8 cellular contexts compared by ENCODE assay signal in the genomic region with DNA sequence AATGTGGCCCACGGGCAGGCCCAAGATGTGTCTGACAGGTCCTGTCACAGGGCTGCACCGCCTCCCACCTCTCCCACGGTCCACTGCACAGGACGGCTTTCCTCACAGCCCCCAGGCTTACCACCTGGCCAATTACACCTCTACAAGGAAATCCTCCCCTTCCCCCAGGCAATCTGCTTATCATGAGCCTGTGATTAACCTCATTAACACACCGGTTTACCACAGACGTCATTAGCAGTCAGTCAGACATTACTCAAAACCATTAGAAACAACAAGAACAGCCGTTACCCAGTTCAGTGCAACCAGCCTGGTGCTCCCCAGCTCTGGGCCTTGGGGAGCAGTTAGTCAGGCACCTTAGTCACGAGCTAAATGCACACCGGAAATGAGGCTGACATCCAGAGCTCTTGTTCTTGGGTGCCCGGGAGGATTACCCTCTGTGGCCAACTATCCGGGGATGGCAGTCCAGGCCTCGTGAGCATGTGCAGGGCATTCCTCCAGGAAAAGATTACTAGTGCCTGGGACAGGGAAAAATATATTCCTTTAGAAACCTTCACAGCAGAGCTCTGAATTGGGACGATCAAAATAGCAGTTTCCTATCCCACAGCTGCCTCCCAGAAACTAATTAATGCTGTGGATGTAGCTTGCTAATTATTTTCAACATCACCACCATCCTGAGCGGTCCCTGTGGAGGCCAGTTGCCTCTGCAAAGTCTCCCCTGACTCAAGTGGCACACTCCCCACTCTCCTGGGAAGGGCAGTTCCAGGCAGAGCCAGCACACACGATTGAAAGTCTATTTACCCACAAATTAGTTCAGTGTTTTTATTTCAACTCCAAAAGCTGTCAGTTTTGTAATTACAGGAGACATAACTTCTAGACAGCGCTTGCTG. TPM values are rescaled to one million over a fixed set of nuclear protein-coding genes. Genes with fewer than 3 reads are reported as not detected.
DNase-seq lines count a peak whose midpoint lies in the region; ATAC-seq and TF ChIP-seq lines count a peak whose summit lies in the region.

No MANE protein-coding gene starts in this region.

- H3K36me3 Mint-ChIP-seq in activated naive CD8-positive, alpha-beta T cell treated with anti-CD3 and anti-CD28 coated beads, Interleukin-2, amount 10 ng/mL, durations not matched to agents 7 days and 5 days, result peaks cover 27% of the 10 kb centered on the region
- H3K36me3 Mint-ChIP-seq in neural crest cell (ENCODE audit: low read depth), result peaks cover 5% of the 10 kb centered on the region

- ATAC-seq in GM19043 (IDR thresholded peaks at IDR 0.05; ENCODE audit: low read depth, unreplicated experiment), result peak; percentile 60
- ATAC-seq in activated naive CD8-positive, alpha-beta T cell treated with anti-CD3 and anti-CD28 coated beads, Interleukin-2, amount 10 ng/mL, durations not matched to agents 7 days and 5 days (ENCODE audit: low read depth), result no peak
- no peak for ATAC-seq in sciatic nerve

- H3K4me1 Mint-ChIP-seq in activated naive CD8-positive, alpha-beta T cell treated with anti-CD3 and anti-CD28 coated beads, Interleukin-2, amount 10 ng/mL, durations not matched to agents 7 days and 5 days, result peaks cover 15% of the 10 kb centered on the region
- H3K4me1 Mint-ChIP-seq in neural crest cell, result peaks cover 13% of the 10 kb centered on the region

- no peak for TF ChIP-seq CTCF in neural crest cell (conservative IDR thresholded peaks at IDR 0.05)

- intact Hi-C loops in sciatic nerve (cut with DNase I), result no loop called here

- POLR2A ChIA-PET in activated naive CD8-positive, alpha-beta T cell treated with anti-CD3 and anti-CD28 coated beads, Interleukin-2, amount 10 ng/mL, durations not matched to agents 7 days and 5 days (lab: Charles Lee), result no interaction called here

- peak overlapping the region; percentile 73 for H3K27ac Mint-ChIP-seq in activated naive CD8-positive, alpha-beta T cell treated with anti-CD3 and anti-CD28 coated beads, Interleukin-2, amount 10 ng/mL, durations not matched to agents 7 days and 5 days
- H3K27ac Mint-ChIP-seq in neural crest cell (ENCODE audit: unreplicated experiment), result peak overlapping the region; percentile 88

- no peaks in the 10 kb centered on the region for H3K9me3 Mint-ChIP-seq in activated naive CD8-positive, alpha-beta T cell treated with anti-CD3 and anti-CD28 coated beads, Interleukin-2, amount 10 ng/mL, durations not matched to agents 7 days and 5 days
- H3K9me3 Mint-ChIP-seq in neural crest cell, result no peaks in the 10 kb centered on the region

- no peaks in the 10 kb centered on the region for H3K27me3 Mint-ChIP-seq in activated naive CD8-positive, alpha-beta T cell treated with anti-CD3 and anti-CD28 coated beads, Interleukin-2, amount 10 ng/mL, durations not matched to agents 7 days and 5 days
- H3K27me3 Mint-ChIP-seq in neural crest cell (ENCODE audit: low read depth), result no peaks in the 10 kb centered on the region

- DNase-seq in NCI-H1105 (lab: John Stamatoyannopoulos, UW) (peak; percentile 75), neural crest cell (ENCODE audit: low read depth, low spot score) (no peak), Ammon's horn (ENCODE audit: low spot score) (no peak), UCSD-AML1 (lab: John Stamatoyannopoulos, UW; ENCODE audit: unreplicated experiment) (no peak), sciatic nerve (ENCODE audit: low spot score) (no peak)
- no peak for DNase-seq in activated naive CD8-positive, alpha-beta T cell treated with anti-CD3 and anti-CD28 coated beads, Interleukin-2, amount 10 ng/mL, durations not matched to agents 7 days and 5 days
- DNase-seq in stimulated activated CD4-positive, alpha-beta T cell treated with anti-CD3 and anti-CD28 coated beads, Interleukin-12 subunit alpha, Interleukin-12 subunit beta, amount 100 ng/mL, for 4 hours, result no peak

- H3K4me3 Mint-ChIP-seq in activated naive CD8-positive, alpha-beta T cell treated with anti-CD3 and anti-CD28 coated beads, Interleukin-2, amount 10 ng/mL, durations not matched to agents 7 days and 5 days, result no peak overlapping the region
- H3K4me3 Mint-ChIP-seq in neural crest cell, result no peak overlapping the region

RNA-seq across cellular contexts. Expression of a gene that starts 38.1 kb away (rescaled TPM):
- total RNA-seq in activated naive CD8-positive, alpha-beta T cell treated with anti-CD3 and anti-CD28 coated beads, Interleukin-2, amount 10 ng/mL, durations not matched to agents 7 days and 5 days, result 10 to 100 TPM; 15.3 TPM
- total RNA-seq in neural crest cell (5.7 and 6.8 TPM in 2 replicates), sciatic nerve (1.0 TPM)
